ENCODE assay signal across 1 cellular context in the genomic region with DNA sequence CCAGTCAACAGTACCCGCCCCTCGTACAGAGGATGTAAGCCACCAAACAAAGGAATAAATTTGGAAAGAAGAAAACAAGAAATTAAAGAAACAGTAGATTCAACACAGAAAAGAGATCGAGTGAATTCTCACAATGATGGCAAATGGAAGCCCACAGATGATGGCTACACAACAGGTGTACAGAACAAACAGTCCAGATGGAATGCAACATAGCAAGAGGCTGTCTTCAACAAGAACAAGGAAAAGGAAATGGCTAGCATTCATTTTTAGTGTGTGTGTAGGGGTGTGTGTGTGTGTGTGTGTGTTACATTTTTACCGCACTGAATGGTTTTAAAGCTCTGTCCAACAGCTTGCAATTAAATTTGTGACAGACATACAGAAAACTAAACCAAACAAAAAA.
TF ChIP-seq lines count a peak whose summit lies in the region.

No MANE protein-coding gene starts in this region.

TF ChIP-seq in K562, 482 proteins besides CTCF, POLR2A, EP300 and RAD21:
- TF ChIP-seq ZBED1 (IDR thresholded peaks at IDR 0.05): no peak
- no peak for TF ChIP-seq IRF1 (CRISPR knock-in tag; IDR thresholded peaks at IDR 0.05; ENCODE audit: borderline replicate concordance)
- no peak for TF ChIP-seq CCNT2 (IDR thresholded peaks at IDR 0.05; ENCODE audit: borderline replicate concordance, extremely low read depth, insufficient read length, low read depth, low read length)
- no peak for TF ChIP-seq ZNF507 (tag; conservative IDR thresholded peaks at IDR 0.05)
- TF ChIP-seq ZNF41 (CRISPR knock-in tag; conservative IDR thresholded peaks at IDR 0.05): no peak
- TF ChIP-seq KLF1 (tag; IDR thresholded peaks at IDR 0.05): no peak
- TF ChIP-seq, protein P1, sequence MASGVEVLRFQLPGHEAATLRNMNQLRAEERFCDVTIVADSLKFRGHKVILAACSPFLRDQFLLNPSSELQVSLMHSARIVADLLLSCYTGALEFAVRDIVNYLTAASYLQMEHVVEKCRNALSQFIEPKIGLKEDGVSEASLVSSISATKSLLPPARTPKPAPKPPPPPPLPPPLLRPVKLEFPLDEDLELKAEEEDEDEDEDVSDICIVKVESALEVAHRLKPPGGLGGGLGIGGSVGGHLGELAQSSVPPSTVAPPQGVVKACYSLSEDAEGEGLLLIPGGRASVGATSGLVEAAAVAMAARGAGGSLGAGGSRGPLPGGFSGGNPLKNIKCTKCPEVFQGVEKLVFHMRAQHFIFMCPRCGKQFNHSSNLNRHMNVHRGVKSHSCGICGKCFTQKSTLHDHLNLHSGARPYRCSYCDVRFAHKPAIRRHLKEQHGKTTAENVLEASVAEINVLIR (CRISPR knock-in tag; IDR thresholded peaks at IDR 0.05): no peak
- no peak for TF ChIP-seq FOXK2 (conservative IDR thresholded peaks at IDR 0.05 in 1 of 2, IDR thresholded peaks at IDR 0.05 in 1 of 2; ENCODE audit: low read depth in 2 of 2)
- no peak for TF ChIP-seq RNF2 (IDR thresholded peaks at IDR 0.05)
- TF ChIP-seq KLF6 (CRISPR knock-in tag; IDR thresholded peaks at IDR 0.05; ENCODE audit: borderline replicate concordance): no peak
- no peak for TF ChIP-seq ZNF436 (CRISPR knock-in tag; IDR thresholded peaks at IDR 0.05)
- TF ChIP-seq ZNF224 (CRISPR knock-in tag; IDR thresholded peaks at IDR 0.05): no peak
- TF ChIP-seq ZNF384 (IDR thresholded peaks at IDR 0.05; ENCODE audit: low read depth, low read length): no peak
- TF ChIP-seq HDAC1 (IDR thresholded peaks at IDR 0.05): no peak
- TF ChIP-seq ZNF316 (IDR thresholded peaks at IDR 0.05): no peak
- no peak for TF ChIP-seq NR1H2 (CRISPR knock-in tag; IDR thresholded peaks at IDR 0.05)
